Comparison of ENCODE assay signal across 33 cellular contexts in the genomic region with DNA sequence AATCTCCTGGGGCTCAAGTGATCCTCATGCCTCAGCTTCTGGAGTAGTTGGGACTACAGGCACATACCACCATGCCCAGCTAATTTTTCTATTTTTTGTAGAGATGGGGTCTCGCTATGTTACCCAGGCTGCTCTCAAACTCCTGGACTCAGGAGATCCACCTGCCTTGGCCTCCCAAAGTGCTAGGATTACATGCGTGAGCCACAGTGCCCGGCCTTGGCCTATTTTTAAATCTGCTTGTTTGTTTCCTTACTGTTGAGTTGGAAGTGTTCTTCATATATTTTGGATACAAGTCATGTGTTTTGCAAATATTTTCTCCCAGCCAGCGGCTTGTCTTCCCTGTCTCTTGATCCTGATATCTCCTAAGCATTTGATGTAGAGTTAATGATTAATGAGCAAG. TPM values are rescaled to one million over a fixed set of nuclear protein-coding genes. Genes with fewer than 3 reads are reported as not detected.
DNase-seq lines count a peak whose midpoint lies in the region; ATAC-seq and TF ChIP-seq lines count a peak whose summit lies in the region.
"Had no signal": no experiment of that assay in that cellular context is flagged by ENCODE, and none has a peak within 500 bp of the region (broad histone marks: within the 10 kb centered on the region; RNA-seq: fewer than 3 reads in every experiment).

No MANE protein-coding gene starts in this region.

- H3K27me3 Mint-ChIP-seq in activated T-helper 17 cell treated with anti-CD3 and anti-CD28 coated beads, Interleukin-2, amount 50 U/mL, for 72 hours: no peaks in the 10 kb centered on the region

- peaks cover 18% of the 10 kb centered on the region for H3K36me3 Mint-ChIP-seq in activated T-helper 17 cell treated with anti-CD3 and anti-CD28 coated beads, Interleukin-2, amount 50 U/mL, for 72 hours (ENCODE audit: low read depth)

- no peak overlapping the region for H3K4me3 Mint-ChIP-seq in activated T-helper 17 cell treated with anti-CD3 and anti-CD28 coated beads, Interleukin-2, amount 50 U/mL, for 72 hours
- H3K4me3 Mint-ChIP-seq: activated naive CD8-positive, alpha-beta T cell treated with anti-CD3 and anti-CD28 coated beads for 36 hours; nephron progenitor cell; T-helper 17 cell had no signal

- H3K4me1 ChIP-seq in left ventricle myocardium inferior (peaks cover 96% of the 10 kb centered on the region), right cardiac atrium (ENCODE audit: control insufficient read depth, insufficient read depth, low read length) (peaks cover 12% of the 10 kb centered on the region), lower lobe of right lung (peaks cover 60% of the 10 kb centered on the region), upper lobe of right lung (peaks cover 29% of the 10 kb centered on the region), HAP-1 (peaks cover 7% of the 10 kb centered on the region)
- H3K4me1 ChIP-seq: ascending aorta, colonic mucosa, foreskin keratinocyte had no signal

- no peaks in the 10 kb centered on the region for H3K36me3 ChIP-seq in left ventricle myocardium inferior
- H3K36me3 ChIP-seq in lower lobe of right lung: no peaks in the 10 kb centered on the region
- no peaks in the 10 kb centered on the region for H3K36me3 ChIP-seq in upper lobe of right lung
- peaks cover 4% of the 10 kb centered on the region for H3K36me3 ChIP-seq in HAP-1 (replicated peaks)
- H3K36me3 ChIP-seq: ascending aorta, colonic mucosa, stomach, vagina had no signal

- H3K27ac ChIP-seq in left ventricle myocardium inferior (replicated peaks) (peak overlapping the region; percentile 98), right cardiac atrium (ENCODE audit: low read length) (no peak overlapping the region), lower lobe of right lung (peak overlapping the region; percentile 49), upper lobe of right lung (peak overlapping the region; percentile 70)
- H3K27ac ChIP-seq: colonic mucosa, foreskin keratinocyte, vagina had no signal

- H3K27ac Mint-ChIP-seq in activated T-helper 17 cell treated with anti-CD3 and anti-CD28 coated beads, Interleukin-2, amount 50 U/mL, for 72 hours: peak overlapping the region; percentile 56
- H3K27ac Mint-ChIP-seq: nephron progenitor cell, T-helper 17 cell had no signal

- no peaks in the 10 kb centered on the region for H3K9me3 Mint-ChIP-seq in activated T-helper 17 cell treated with anti-CD3 and anti-CD28 coated beads, Interleukin-2, amount 50 U/mL, for 72 hours
- H3K9me3 Mint-ChIP-seq: activated naive CD8-positive, alpha-beta T cell treated with anti-CD3 and anti-CD28 coated beads for 36 hours; nephron progenitor cell had no signal

- DNase-seq in left ventricle myocardium inferior (no peak), right cardiac atrium (no peak), lower lobe of right lung (no peak), upper lobe of right lung (no peak), HAP-1 (ENCODE audit: low spot score in 2 of 2) (no peak), cerebellar nuclear complex (lab: John Stamatoyannopoulos, UW) (no peak)
- DNase-seq: activated effector memory CD4-positive, alpha-beta T cell treated with anti-CD3 and anti-CD28 coated beads, Interleukin-2, amount 50 U/mL, for 16 hours; activated naive CD8-positive, alpha-beta T cell treated with anti-CD3 and anti-CD28 coated beads for 36 hours; colonic mucosa; DMS79 treated with DMSO at 0.1 percent for 48 hours; foreskin keratinocyte; GDM1; Karpas-422; kidney; mucosa of descending colon; NCI-H1417 treated with DMSO at 0.1 percent for 48 hours; NCI-H2081 treated with DMSO at 0.1 percent for 48 hours; NCI-H226; NCI-H526 treated with DMSO at 0.1 percent for 48 hours; nephron progenitor cell; NK-92 treated with Interleukin-12 subunit alpha and Interleukin-12 subunit beta, amount 100 ng/mL, for 24 hours; PC-3; SK-N-SH; small intestine; stimulated activated CD4-positive, alpha-beta T cell treated with anti-CD3 and anti-CD28 coated beads, Interleukin-1b, Interleukin-23, amount 100 ng/mL, for 48 hours; stomach; T-helper 17 cell had no signal

- peaks cover 33% of the 10 kb centered on the region for H3K4me1 Mint-ChIP-seq in activated T-helper 17 cell treated with anti-CD3 and anti-CD28 coated beads, Interleukin-2, amount 50 U/mL, for 72 hours

- WGBS in right cardiac atrium: 92% methylated on average over 4 of the region's 4 CpGs

- no peaks in the 10 kb centered on the region for H3K27me3 ChIP-seq in left ventricle myocardium inferior (ENCODE audit: low read depth)
- H3K27me3 ChIP-seq in right cardiac atrium (ENCODE audit: control insufficient read depth, insufficient read depth): no peaks in the 10 kb centered on the region
- H3K27me3 ChIP-seq in lower lobe of right lung (ENCODE audit: low read depth): no peaks in the 10 kb centered on the region
- no peaks in the 10 kb centered on the region for H3K27me3 ChIP-seq in upper lobe of right lung
- H3K27me3 ChIP-seq in HAP-1 (ENCODE audit: low read depth): no peaks in the 10 kb centered on the region
- H3K27me3 ChIP-seq: ascending aorta, foreskin keratinocyte, vagina had no signal

- TF ChIP-seq CTCF in left ventricle myocardium inferior (IDR thresholded peaks at IDR 0.05; ENCODE audit: borderline replicate concordance) (no peak), lower lobe of right lung (IDR thresholded peaks at IDR 0.05) (no peak), upper lobe of right lung (IDR thresholded peaks at IDR 0.05) (no peak)

- no peak overlapping the region for H3K4me3 ChIP-seq in left ventricle myocardium inferior
- H3K4me3 ChIP-seq in right cardiac atrium (ENCODE audit: low read length): no peak overlapping the region
- no peak overlapping the region for H3K4me3 ChIP-seq in lower lobe of right lung
- H3K4me3 ChIP-seq in upper lobe of right lung: no peak overlapping the region
- H3K4me3 ChIP-seq in HAP-1: no peak overlapping the region
- H3K4me3 ChIP-seq: ascending aorta, colonic mucosa, mucosa of descending colon, stomach, vagina had no signal

- intact Hi-C loops in left ventricle myocardium inferior (cut with micrococcal nuclease) (no loop called here), right cardiac atrium (cut with DNase I) (no loop called here), lower lobe of right lung (cut with DNase I) (no loop called here), upper lobe of right lung (cut with DNase I) (no loop called here)

- no peaks in the 10 kb centered on the region for H3K9me3 ChIP-seq in left ventricle myocardium inferior (replicated peaks)
- H3K9me3 ChIP-seq in right cardiac atrium (ENCODE audit: control insufficient read depth, low read length): no peaks in the 10 kb centered on the region
- H3K9me3 ChIP-seq in lower lobe of right lung: no peaks in the 10 kb centered on the region
- H3K9me3 ChIP-seq in upper lobe of right lung: no peaks in the 10 kb centered on the region
- no peaks in the 10 kb centered on the region for H3K9me3 ChIP-seq in HAP-1
- H3K9me3 ChIP-seq: ascending aorta, colonic mucosa, mucosa of descending colon, SK-N-SH, stomach, vagina had no signal

- in situ Hi-C loops in HAP-1 (cut with MboI; ENCODE audit: low sequenced_read_pairs): no loop called here

- ATAC-seq in right cardiac atrium (no peak), lower lobe of right lung (no peak), upper lobe of right lung (no peak), GM21619 (IDR thresholded peaks at IDR 0.05; ENCODE audit: unreplicated experiment) (no peak)
- ATAC-seq in activated T-helper 17 cell treated with anti-CD3 and anti-CD28 coated beads, Interleukin-2, amount 50 U/mL, for 72 hours (replicated peaks): no peak
- ATAC-seq: esophagus mucosa, foreskin keratinocyte, HepG2, mucosa of descending colon, PC-3, T-helper 17 cell had no signal

RNA-seq across cellular contexts. Expression of a gene that starts 5.0 kb away (rescaled TPM):
- 155 TPM for total RNA-seq in left ventricle myocardium inferior
- 100 to 1,000 TPM in 2 of 4 donors, 10 to 100 TPM in 2; 85.9 to 124 (median 99.1) TPM for total RNA-seq in right cardiac atrium
- polyA plus RNA-seq in right cardiac atrium: 44.0 TPM
- 10 to 100 TPM; 50.2 to 66.1 TPM for total RNA-seq in activated T-helper 17 cell treated with anti-CD3 and anti-CD28 coated beads, Interleukin-2, amount 50 U/mL, for 72 hours
- total RNA-seq in lower lobe of right lung: 44.7 TPM
- 49.3 TPM for total RNA-seq in upper lobe of right lung
